Comparison of ENCODE assay signal across 24 cellular contexts in the genomic region with DNA sequence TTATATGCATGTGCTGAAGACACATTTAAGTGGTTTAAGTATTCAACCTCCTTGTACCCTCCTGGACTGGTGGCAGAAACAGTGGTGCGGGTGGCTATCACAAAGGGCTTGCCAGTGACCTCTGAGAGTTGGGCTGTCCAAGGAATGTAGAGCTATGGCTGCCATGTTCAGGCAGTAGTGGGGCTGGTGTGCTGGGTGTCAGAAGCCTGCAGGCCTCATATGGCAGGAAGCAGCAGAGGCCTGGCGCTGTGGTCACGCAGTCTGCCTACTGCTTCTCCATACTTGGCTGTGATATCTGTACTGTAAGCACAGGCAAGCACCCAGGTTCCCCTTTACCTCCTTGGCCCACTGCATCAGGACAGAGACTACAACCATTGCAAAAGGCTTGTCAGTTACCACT.
"Had no signal": no experiment of that assay in that cellular context is flagged by ENCODE, and none has a peak within 500 bp of the region (broad histone marks: within the 10 kb centered on the region; RNA-seq: fewer than 3 reads in every experiment).

No MANE protein-coding gene starts in this region.

- H3K4me3 ChIP-seq: K562, SJCRH30 had no signal

- H3K9ac ChIP-seq: KMS-11 had no signal

- H3K4me1 ChIP-seq: SJCRH30 had no signal

- H3K27ac ChIP-seq: HL-60, KMS-11, RWPE1, SJCRH30 had no signal

- FAIRE-seq: HTR-8/SVneo, K562 had no signal

- H3K36me3 ChIP-seq: SJCRH30 had no signal

- H3K27me3 ChIP-seq: SJCRH30 had no signal

- H3K4me2 ChIP-seq: KMS-11 had no signal

- ATAC-seq: K562, Panc1, SK-N-SH treated with all-trans-retinoic acid at 6 μM for 48 hours had no signal

- H3K9me3 ChIP-seq: SJCRH30 had no signal

- H3K27ac Mint-ChIP-seq: IgD-negative memory B cell had no signal

- DNase-seq: Kasumi-1, MM.1S, NCI-H1092 treated with DMSO at 0.1 percent for 48 hours, NCI-H1436, NCI-H187, NCI-H2029, NCI-H2081 treated with DMSO at 0.1 percent for 48 hours, NCI-H2171, NCI-H226, NCI-H446, NCI-H510A, NCI-H524 treated with DMSO at 0.1 percent for 48 hours, NCI-H69, NCI-H774, SHP77, SJCRH30 had no signal
